In genomic region chr14:79395061-79395460, GRCh38 we compare ENCODE assay signal across 1 cellular context.
TF ChIP-seq lines count a peak whose summit lies in the region.

No MANE protein-coding gene starts in this region.

TF ChIP-seq in HepG2, 621 proteins besides CTCF, POLR2A, EP300 and RAD21 (continued from another document):
- TF ChIP-seq HNF1A (IDR thresholded peaks at IDR 0.05; ENCODE audit: low read depth) (no peak), HNF1A (CRISPR knock-in tag; IDR thresholded peaks at IDR 0.05; ENCODE audit: borderline replicate concordance) (no peak), CHD4 (IDR thresholded peaks at IDR 0.05; ENCODE audit: borderline replicate concordance, low read length) (no peak), ZNF780A (CRISPR knock-in tag; IDR thresholded peaks at IDR 0.05) (no peak), ZNF709 (CRISPR knock-in tag; IDR thresholded peaks at IDR 0.05) (no peak), ZBTB39 (CRISPR knock-in tag; IDR thresholded peaks at IDR 0.05) (no peak)
